In the genomic region with DNA sequence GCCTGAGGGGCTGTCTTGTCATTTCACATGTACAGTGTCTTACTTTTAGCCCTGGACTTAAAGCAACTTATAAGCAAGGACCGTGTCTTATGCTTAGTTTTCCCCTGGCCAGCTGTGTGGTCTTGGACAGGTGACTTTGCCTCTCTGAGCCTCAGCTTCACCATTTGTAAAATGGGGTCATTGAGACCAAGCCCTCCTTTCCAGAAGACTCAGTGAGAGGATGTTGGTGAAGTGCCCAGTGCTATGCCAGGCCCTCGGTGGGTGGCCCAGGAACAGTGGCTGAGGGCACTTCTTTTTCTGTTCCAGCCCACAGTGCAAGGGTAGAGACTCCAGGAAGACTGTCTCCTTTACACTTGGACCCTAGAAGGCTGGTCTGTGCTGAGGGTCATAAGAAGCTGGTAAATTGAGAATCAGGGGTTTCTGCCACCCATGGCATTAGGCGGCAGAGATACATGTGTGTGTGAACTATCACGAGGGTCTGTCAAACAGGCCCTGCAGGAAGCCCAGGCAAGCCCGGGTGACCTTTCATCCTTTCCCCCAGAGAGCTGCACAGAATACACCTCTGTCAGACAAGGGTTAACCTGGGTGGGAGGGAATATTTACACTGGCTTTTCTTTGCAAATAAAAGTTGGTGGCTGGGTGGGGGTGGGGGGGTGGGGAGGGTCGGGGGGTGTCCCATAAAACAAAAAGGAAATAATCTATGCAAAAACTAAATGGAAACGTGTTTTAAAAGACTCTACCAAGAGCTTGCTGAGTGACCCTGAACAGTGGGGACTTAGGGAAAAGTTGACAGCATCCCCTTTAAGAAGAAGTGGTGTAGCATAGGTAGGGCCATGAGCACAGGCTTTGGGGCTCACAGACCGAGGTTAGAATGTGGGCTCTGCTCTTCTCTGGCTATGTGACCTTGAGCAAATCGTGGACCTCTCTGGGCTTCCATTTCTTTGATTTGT, we compare ENCODE assay signal across 20 cellular contexts. TPM values are rescaled to one million over a fixed set of nuclear protein-coding genes. Genes with fewer than 3 reads are reported as not detected.
DNase-seq lines count a peak whose midpoint lies in the region; ATAC-seq and TF ChIP-seq lines count a peak whose summit lies in the region.
"Had no signal": no experiment of that assay in that cellular context is flagged by ENCODE, and none has a peak within 500 bp of the region (broad histone marks: within the 10 kb centered on the region; RNA-seq: fewer than 3 reads in every experiment).

No MANE protein-coding gene starts in this region.

- H3K4me2 ChIP-seq in osteoblast (ENCODE audit: insufficient read depth, low read length) = no peak overlapping the region
- H3K4me2 ChIP-seq: KMS-11 had no signal

- no peaks in the 10 kb centered on the region for H3K36me3 ChIP-seq in endodermal cell (ENCODE audit: control insufficient read depth, insufficient read depth, low read length)
- no peaks in the 10 kb centered on the region for H3K36me3 ChIP-seq in osteoblast (ENCODE audit: insufficient read depth, low read length)
- H3K36me3 ChIP-seq: HAP-1 had no signal

- H3K27ac Mint-ChIP-seq in endodermal cell (no peak overlapping the region), type B pancreatic cell (peak overlapping the region; percentile 3)
- H3K27ac Mint-ChIP-seq: CD4-positive, CD25-positive, alpha-beta regulatory T cell had no signal

- DNase-seq in HT-29 (ENCODE audit: low spot score) = peak; percentile 38
- peak; percentile 22 for DNase-seq in endodermal cell
- DNase-seq in osteoblast (ENCODE audit: insufficient read length, low spot score, missing footprints) = peak; percentile 51
- DNase-seq in type B pancreatic cell (ENCODE audit: extremely low spot score, unreplicated experiment) = no peak
- DNase-seq in HCEC 1CT = no peak
- DNase-seq: CD4-positive, CD25-positive, alpha-beta regulatory T cell; DMS79; IMR-90; NCI-H1092 treated with DMSO at 0.1 percent for 48 hours; NCI-H226; NCI-H524; RPMI8226; SHP77; SW 1271 had no signal

- H3K4me3 ChIP-seq in endodermal cell (ENCODE audit: low read length) (no peak overlapping the region), osteoblast (ENCODE audit: insufficient read depth, low read length) (no peak overlapping the region)
- H3K4me3 ChIP-seq: HAP-1 had no signal

- H3K27me3 ChIP-seq in endodermal cell (ENCODE audit: control insufficient read depth, insufficient read depth, low read length, poor library complexity, severe bottlenecking) = no peaks in the 10 kb centered on the region
- H3K27me3 ChIP-seq in osteoblast (ENCODE audit: insufficient read depth, low read length) = peaks cover 31% of the 10 kb centered on the region

- no peak overlapping the region for H3K4me3 Mint-ChIP-seq in endodermal cell
- H3K4me3 Mint-ChIP-seq in type B pancreatic cell = no peak overlapping the region
- H3K4me3 Mint-ChIP-seq: CD4-positive, CD25-positive, alpha-beta regulatory T cell had no signal

- no peaks in the 10 kb centered on the region for H3K36me3 Mint-ChIP-seq in endodermal cell (ENCODE audit: low read depth)
- no peaks in the 10 kb centered on the region for H3K36me3 Mint-ChIP-seq in type B pancreatic cell
- H3K36me3 Mint-ChIP-seq: CD4-positive, CD25-positive, alpha-beta regulatory T cell had no signal

- no peaks in the 10 kb centered on the region for H4K20me1 ChIP-seq in osteoblast (ENCODE audit: insufficient read depth, low read length)

- H3K9me3 ChIP-seq in endodermal cell (ENCODE audit: control insufficient read depth, low read length) = no peaks in the 10 kb centered on the region
- no peaks in the 10 kb centered on the region for H3K9me3 ChIP-seq in osteoblast (ENCODE audit: low read depth, low read length)
- H3K9me3 ChIP-seq: HAP-1 had no signal

- 76 to 81% methylated on average over 3 to 8 of the region's 9 CpGs for WGBS in endodermal cell (ENCODE audit: insufficient coverage in 1 of 2, insufficient read length in 1 of 2), 2 experiments

- no peak overlapping the region for H3K27ac ChIP-seq in endodermal cell (ENCODE audit: low read depth, low read length)
- no peak overlapping the region for H3K27ac ChIP-seq in osteoblast (ENCODE audit: low read depth, low read length)
- H3K27ac ChIP-seq: HL-60, KMS-11 had no signal

- H3K4me1 Mint-ChIP-seq in endodermal cell = peaks cover 30% of the 10 kb centered on the region
- H3K4me1 Mint-ChIP-seq in type B pancreatic cell (ENCODE audit: unreplicated experiment) = peaks cover 36% of the 10 kb centered on the region
- H3K4me1 Mint-ChIP-seq: CD4-positive, CD25-positive, alpha-beta regulatory T cell had no signal

- H3K4me1 ChIP-seq in endodermal cell (ENCODE audit: control insufficient read depth, insufficient read depth, low read length) (peaks cover 2% of the 10 kb centered on the region), osteoblast (ENCODE audit: insufficient read depth, low read length) (peaks cover 14% of the 10 kb centered on the region)
- H3K4me1 ChIP-seq: HAP-1 had no signal

- ATAC-seq in GM21515 (IDR thresholded peaks at IDR 0.05; ENCODE audit: unreplicated experiment) (no peak), GM19455 (IDR thresholded peaks at IDR 0.05; ENCODE audit: unreplicated experiment) (no peak)

- H3K27me3 Mint-ChIP-seq in endodermal cell (ENCODE audit: insufficient read depth) (peaks cover 5% of the 10 kb centered on the region), type B pancreatic cell (peaks cover 3% of the 10 kb centered on the region)

- H3K79me2 ChIP-seq in osteoblast (ENCODE audit: insufficient read depth, low read length) = no peaks in the 10 kb centered on the region

- TF ChIP-seq CTCF in endodermal cell (conservative IDR thresholded peaks at IDR 0.05) = no peak
- TF ChIP-seq CTCF in osteoblast (IDR thresholded peaks at IDR 0.05; ENCODE audit: extremely low read depth, low read depth, low read length) = no peak
- no peak for TF ChIP-seq CTCF in type B pancreatic cell (conservative IDR thresholded peaks at IDR 0.05)

- H2AFZ ChIP-seq in osteoblast (ENCODE audit: low read length) = no peak overlapping the region

- H3K9me3 Mint-ChIP-seq in endodermal cell = no peaks in the 10 kb centered on the region
- no peaks in the 10 kb centered on the region for H3K9me3 Mint-ChIP-seq in type B pancreatic cell
- H3K9me3 Mint-ChIP-seq: CD4-positive, CD25-positive, alpha-beta regulatory T cell had no signal

- H3K9ac ChIP-seq in endodermal cell (ENCODE audit: extremely low read depth, low read length, poor library complexity, severe bottlenecking) = no peak overlapping the region
- H3K9ac ChIP-seq: KMS-11 had no signal

RNA-seq across cellular contexts. Expression of gene KIF12, which starts 20.4 kb away (rescaled TPM):
- 36.4 and 41.0 TPM in 2 replicates for total RNA-seq in HT-29 (2014; rRNA removed; shearing (Covaris generic))
- 10 to 100 TPM; 11.4 to 16.3 TPM for total RNA-seq in endodermal cell
- polyA plus RNA-seq in endodermal cell (2013, experiment 1 of 2) = 3.3 TPM
- polyA plus RNA-seq in endodermal cell (2013, experiment 2 of 2) = 4.1 TPM
- total RNA-seq in osteoblast = not detected in 2 replicates
- 33.2 and 35.9 TPM in 2 replicates for total RNA-seq in type B pancreatic cell (ENCODE audit: low replicate concordance)
- total RNA-seq: CD4-positive, CD25-positive, alpha-beta regulatory T cell; HT1080; IMR-90 had no signal
- polyA plus RNA-seq: CD4-positive, CD25-positive, alpha-beta regulatory T cell; IMR-90 had no signal

RNA-seq across cellular contexts. Expression of gene COL27A1, which starts 35.8 kb away (rescaled TPM):
- 14.5 and 17.6 TPM in 2 replicates for total RNA-seq in HT-29 (2014; rRNA removed; shearing (Covaris generic))
- total RNA-seq in endodermal cell = 10 to 100 TPM; 43.8 to 69.5 TPM
- polyA plus RNA-seq in endodermal cell (2013, experiment 1 of 2) = 27.0 TPM
- polyA plus RNA-seq in endodermal cell (2013, experiment 2 of 2) = 29.4 TPM
- 10.1 and 11.8 TPM in 2 replicates for total RNA-seq in osteoblast
- total RNA-seq in type B pancreatic cell (ENCODE audit: low replicate concordance) = 29.5 and 65.1 TPM in 2 replicates
- polyA plus RNA-seq: CD4-positive, CD25-positive, alpha-beta regulatory T cell had no signal

RNA-seq across cellular contexts. Expression of gene AMBP, which starts 41.4 kb away (rescaled TPM):
- 3.0 and 4.4 TPM in 2 replicates for total RNA-seq in HT-29 (2014; rRNA removed; shearing (Covaris generic))
- total RNA-seq in endodermal cell (1 to 10 TPM in 1 of 2 donors, under 1 TPM in 1; 0.68 to 2.9 TPM), osteoblast (not detected in 2 replicates), type B pancreatic cell (ENCODE audit: low replicate concordance) (110 and 230 TPM in 2 replicates)
- polyA plus RNA-seq in endodermal cell (2013, experiment 1 of 2) = 0.32 TPM
- 0.58 TPM for polyA plus RNA-seq in endodermal cell (2013, experiment 2 of 2)
- total RNA-seq: CD4-positive, CD25-positive, alpha-beta regulatory T cell; IMR-90 had no signal
- polyA plus RNA-seq: CD4-positive, CD25-positive, alpha-beta regulatory T cell; IMR-90 had no signal

Comparison
In these comparisons a context has a peak if more than half of its experiments do, and no peak if none do; other contexts are left out.
1. DNase-seq: peak in HT-29 (single experiment), endodermal cell (single experiment) and osteoblast (single experiment); none in type B pancreatic cell (single experiment) and HCEC 1CT (single experiment).
2. RNA of gene KIF12, which starts 20.4 kb away (total RNA-seq): 36.4 to 41.0 TPM in HT-29, 33.2 to 35.9 TPM in type B pancreatic cell and 11.4 to 16.3 TPM in endodermal cell; not detected in osteoblast; every median in the first group is over 10 times any median in the second.
3. RNA of gene AMBP, which starts 41.4 kb away (total RNA-seq): 110 to 230 TPM in type B pancreatic cell; 3.0 to 4.4 TPM in HT-29, 0.68 to 2.9 TPM in endodermal cell and not detected in osteoblast; every median in the first group is over 10 times any median in the second.